Comparison of ENCODE assay signal across 30 cellular contexts in genomic region chrX:15948318-15948660, GRCh38.
DNase-seq lines count a peak whose midpoint lies in the region; ATAC-seq and TF ChIP-seq lines count a peak whose summit lies in the region.
"Had no signal": no experiment of that assay in that cellular context is flagged by ENCODE, and none has a peak within 500 bp of the region (broad histone marks: within the 10 kb centered on the region; RNA-seq: fewer than 3 reads in every experiment).

No MANE protein-coding gene starts in this region.

- H3K4me3 ChIP-seq in breast epithelium = no peak overlapping the region
- no peak overlapping the region for H3K4me3 ChIP-seq in iPS-20b (ENCODE audit: low read length)
- no peak overlapping the region for H3K4me3 ChIP-seq in dorsolateral prefrontal cortex
- H3K4me3 ChIP-seq: left ventricle myocardium inferior, mucosa of descending colon, tibial artery had no signal

- no TSS peak for BruUV-seq in MCF 10A (replicated peaks; lab: Mats Ljungman, UMichigan)

- H3K4me1 ChIP-seq in breast epithelium (no peaks in the 10 kb centered on the region), iPS-20b (ENCODE audit: insufficient read depth, low read length) (peaks cover 11% of the 10 kb centered on the region; the same call in 1 of the 2 replicates)
- H3K4me1 ChIP-seq: left ventricle myocardium inferior, parathyroid adenoma, tibial artery had no signal

- peaks cover 44% of the 10 kb centered on the region for H3K27me3 Mint-ChIP-seq in MCF 10A (ENCODE audit: insufficient read depth, unreplicated experiment)
- H3K27me3 Mint-ChIP-seq in WTC11 (ENCODE audit: low read depth) = no peaks in the 10 kb centered on the region
- H3K27me3 Mint-ChIP-seq in activated T-cell treated with anti-CD3 and anti-CD28 coated beads, Interleukin-2, amount 50 U/mL, for 72 hours (ENCODE audit: low read depth) = peaks cover 73% of the 10 kb centered on the region
- H3K27me3 Mint-ChIP-seq in activated T-helper 2 cell treated with anti-CD3 and anti-CD28 coated beads, Interferon-gamma antibody, Interleukin-2, Interleukin-4, amounts not matched to agents 10 μg/mL and 5 μg/mL and 100 μg/mL, durations not matched to agents 14 hours and 24 hours and 36 hours (ENCODE audit: low read depth) = peaks cover 2% of the 10 kb centered on the region
- H3K27me3 Mint-ChIP-seq in mesothelial cell of epicardium (ENCODE audit: low read depth) = no peaks in the 10 kb centered on the region
- H3K27me3 Mint-ChIP-seq: activated B cell treated with CpG ODN at 0.5 μM for 24 hours; activated T-helper 17 cell treated with anti-CD3 and anti-CD28 coated beads, Interleukin-2, amount 50 U/mL, for 72 hours had no signal

- H3K9ac ChIP-seq in iPS-20b (ENCODE audit: low read depth, low read length) = 0 out of 2 replicates have a peak overlapping the region, but pooled peaks have one; percentile 3
- H3K9ac ChIP-seq: parathyroid adenoma had no signal

- H3K4me1 Mint-ChIP-seq in MCF 10A (ENCODE audit: insufficient read depth, unreplicated experiment) = peaks cover 21% of the 10 kb centered on the region
- peaks cover 31% of the 10 kb centered on the region for H3K4me1 Mint-ChIP-seq in WTC11
- no peaks in the 10 kb centered on the region for H3K4me1 Mint-ChIP-seq in activated T-cell treated with anti-CD3 and anti-CD28 coated beads, Interleukin-2, amount 50 U/mL, for 72 hours (ENCODE audit: low read depth)
- H3K4me1 Mint-ChIP-seq in activated T-helper 2 cell treated with anti-CD3 and anti-CD28 coated beads, Interferon-gamma antibody, Interleukin-2, Interleukin-4, amounts not matched to agents 10 μg/mL and 5 μg/mL and 100 μg/mL, durations not matched to agents 14 hours and 24 hours and 36 hours (ENCODE audit: low read depth) = no peaks in the 10 kb centered on the region
- peaks cover 25% of the 10 kb centered on the region for H3K4me1 Mint-ChIP-seq in mesothelial cell of epicardium
- H3K4me1 Mint-ChIP-seq: activated naive CD8-positive, alpha-beta T cell treated with anti-CD3 and anti-CD28 coated beads, Interleukin-2, amount 10 ng/mL, durations not matched to agents 7 days and 5 days; activated T-helper 17 cell treated with anti-CD3 and anti-CD28 coated beads, Interleukin-2, amount 50 U/mL, for 72 hours had no signal

- no peak for TF ChIP-seq POLR2A in breast epithelium (IDR thresholded peaks at IDR 0.05)

- H3K9me3 Mint-ChIP-seq in MCF 10A (ENCODE audit: unreplicated experiment) = no peaks in the 10 kb centered on the region
- H3K9me3 Mint-ChIP-seq in WTC11 = peaks cover 10% of the 10 kb centered on the region
- H3K9me3 Mint-ChIP-seq in activated T-cell treated with anti-CD3 and anti-CD28 coated beads, Interleukin-2, amount 50 U/mL, for 72 hours = no peaks in the 10 kb centered on the region
- no peaks in the 10 kb centered on the region for H3K9me3 Mint-ChIP-seq in activated T-helper 2 cell treated with anti-CD3 and anti-CD28 coated beads, Interferon-gamma antibody, Interleukin-2, Interleukin-4, amounts not matched to agents 10 μg/mL and 5 μg/mL and 100 μg/mL, durations not matched to agents 14 hours and 24 hours and 36 hours
- no peaks in the 10 kb centered on the region for H3K9me3 Mint-ChIP-seq in mesothelial cell of epicardium
- H3K9me3 Mint-ChIP-seq: activated B cell treated with CpG ODN at 0.5 μM for 24 hours; activated naive CD8-positive, alpha-beta T cell treated with anti-CD3 and anti-CD28 coated beads, Interleukin-2, amount 10 ng/mL, durations not matched to agents 7 days and 5 days; activated T-helper 17 cell treated with anti-CD3 and anti-CD28 coated beads, Interleukin-2, amount 50 U/mL, for 72 hours; CD8-positive, alpha-beta T cell; nephron progenitor cell; stimulated activated naive CD8-positive, alpha-beta T cell treated with anti-CD3 and anti-CD28 coated beads, Interleukin-15, Interleukin-2, amounts not matched to agents 100 ng/mL and 50 ng/mL, for 24 hours had no signal

- DNase-seq in MCF 10A (ENCODE audit: unreplicated experiment) (peak; percentile 47), breast epithelium (ENCODE audit: low spot score in 2 of 2) (no peak), WTC11 (ENCODE audit: low spot score) (no peak), mesothelial cell of epicardium (ENCODE audit: low spot score in 2 of 2, unreplicated experiment in 2 of 2) (no peak), dorsolateral prefrontal cortex (no peak)
- DNase-seq in activated T-cell treated with anti-CD3 and anti-CD28 coated beads, Interleukin-2, amount 50 U/mL, for 72 hours = no peak
- no peak for DNase-seq in activated T-helper 2 cell treated with anti-CD3 and anti-CD28 coated beads, Interferon-gamma antibody, Interleukin-2, Interleukin-4, amounts not matched to agents 10 μg/mL and 5 μg/mL and 100 μg/mL, durations not matched to agents 14 hours and 24 hours and 36 hours (ENCODE audit: low spot score)
- DNase-seq: 8988T; activated B cell treated with CpG ODN at 0.5 μM for 24 hours; activated CD4-positive, alpha-beta T cell treated with anti-CD3 and anti-CD28 coated beads, Interleukin-2, amount 50 U/mL, for 4 hours; activated CD8-positive, alpha-beta memory T cell treated with anti-CD3 and anti-CD28 coated beads, Interleukin-2, amount 50 U/mL, for 4 hours; activated naive CD8-positive, alpha-beta T cell treated with anti-CD3 and anti-CD28 coated beads, Interleukin-2, amount 10 ng/mL, durations not matched to agents 7 days and 5 days; AML-193; CD8-positive, alpha-beta T cell; DMS153; effector CD4-positive, alpha-beta T cell; left ventricle myocardium inferior; mucosa of descending colon; NCI-H446; right cardiac atrium; SHP77; stimulated activated CD4-positive, alpha-beta T cell treated with anti-CD3 and anti-CD28 coated beads, Interleukin-15, amount 100 ng/mL, for 24 hours; tibial artery had no signal

- peak overlapping the region; percentile 25 for H3K27ac Mint-ChIP-seq in MCF 10A (ENCODE audit: low read depth, unreplicated experiment)
- H3K27ac Mint-ChIP-seq in WTC11 = peak overlapping the region; percentile 91; the same call in 1 of the 2 replicates
- no peak overlapping the region for H3K27ac Mint-ChIP-seq in activated T-cell treated with anti-CD3 and anti-CD28 coated beads, Interleukin-2, amount 50 U/mL, for 72 hours
- H3K27ac Mint-ChIP-seq in activated T-helper 2 cell treated with anti-CD3 and anti-CD28 coated beads, Interferon-gamma antibody, Interleukin-2, Interleukin-4, amounts not matched to agents 10 μg/mL and 5 μg/mL and 100 μg/mL, durations not matched to agents 14 hours and 24 hours and 36 hours = no peak overlapping the region
- no peak overlapping the region for H3K27ac Mint-ChIP-seq in mesothelial cell of epicardium
- H3K27ac Mint-ChIP-seq: activated B cell treated with CpG ODN at 0.5 μM for 24 hours; activated naive CD8-positive, alpha-beta T cell treated with anti-CD3 and anti-CD28 coated beads, Interleukin-2, amount 10 ng/mL, durations not matched to agents 7 days and 5 days; activated T-helper 17 cell treated with anti-CD3 and anti-CD28 coated beads, Interleukin-2, amount 50 U/mL, for 72 hours; CD8-positive, alpha-beta T cell; stimulated activated naive CD8-positive, alpha-beta T cell treated with anti-CD3 and anti-CD28 coated beads, Interleukin-15, Interleukin-2, amounts not matched to agents 100 ng/mL and 50 ng/mL, for 24 hours had no signal

- TF ChIP-seq CTCF in MCF 10A (IDR thresholded peaks at IDR 0.05; ENCODE audit: unreplicated experiment) (no peak), breast epithelium (IDR thresholded peaks at IDR 0.05) (no peak), WTC11 (IDR thresholded peaks at IDR 0.05) (no peak), mesothelial cell of epicardium (IDR thresholded peaks at IDR 0.05; ENCODE audit: unreplicated experiment) (no peak), dorsolateral prefrontal cortex (IDR thresholded peaks at IDR 0.05 in 54 of 56, conservative IDR thresholded peaks at IDR 0.05 in 2 of 56; ENCODE audit: low read depth in 1 of 56, partially characterized antibody in 56 of 56) (no peak)

- CTCF ChIA-PET in MCF 10A (lab: Yijun Ruan, JAX) (interaction anchor here (0.6 to 0.8 kb wide), 2 partner anchors 115 to 1672 kb away, joined by 3 read pairs; no protein-coding TSS in a partner anchor), WTC11 (lab: Charles Lee) (no interaction called here)

- H3K36me3 ChIP-seq in breast epithelium (no peaks in the 10 kb centered on the region), iPS-20b (ENCODE audit: insufficient read depth, low read depth, low read length) (no peaks in the 10 kb centered on the region)
- H3K36me3 ChIP-seq: left ventricle myocardium inferior, tibial artery had no signal

- intact Hi-C loops in MCF 10A (cut with micrococcal nuclease) = no loop called here
- intact Hi-C loops in breast epithelium (cut with DNase I; ENCODE audit: low total_unique reads) = no loop called here
- intact Hi-C loops in activated T-helper 2 cell treated with anti-CD3 and anti-CD28 coated beads, Interferon-gamma antibody, Interleukin-2, Interleukin-4, amounts not matched to agents 10 μg/mL and 5 μg/mL and 100 μg/mL, durations not matched to agents 14 hours and 24 hours and 36 hours (cut with micrococcal nuclease) = no loop called here
- intact Hi-C loops in dorsolateral prefrontal cortex (cut with DNase I) = no loop called here

- H3K27me3 ChIP-seq in breast epithelium (peaks cover 0 to 39% of the 10 kb centered on the region in 2 donors), iPS-20b (ENCODE audit: insufficient read depth, low read length) (no peaks in the 10 kb centered on the region), dorsolateral prefrontal cortex (peaks cover 0 to 82% (median 27%) of the 10 kb centered on the region in 45 donors)
- H3K27me3 ChIP-seq: tibial artery had no signal

- H3K4me3 Mint-ChIP-seq in MCF 10A (ENCODE audit: unreplicated experiment) (no peak overlapping the region), WTC11 (no peak overlapping the region), mesothelial cell of epicardium (no peak overlapping the region)
- no peak overlapping the region for H3K4me3 Mint-ChIP-seq in activated T-cell treated with anti-CD3 and anti-CD28 coated beads, Interleukin-2, amount 50 U/mL, for 72 hours
- H3K4me3 Mint-ChIP-seq in activated T-helper 2 cell treated with anti-CD3 and anti-CD28 coated beads, Interferon-gamma antibody, Interleukin-2, Interleukin-4, amounts not matched to agents 10 μg/mL and 5 μg/mL and 100 μg/mL, durations not matched to agents 14 hours and 24 hours and 36 hours (ENCODE audit: low read depth) = no peak overlapping the region
- H3K4me3 Mint-ChIP-seq: activated B cell treated with CpG ODN at 0.5 μM for 24 hours; activated naive CD8-positive, alpha-beta T cell treated with anti-CD3 and anti-CD28 coated beads, Interleukin-2, amount 10 ng/mL, durations not matched to agents 7 days and 5 days; activated T-helper 17 cell treated with anti-CD3 and anti-CD28 coated beads, Interleukin-2, amount 50 U/mL, for 72 hours; CD8-positive, alpha-beta T cell; nephron progenitor cell; stimulated activated naive CD8-positive, alpha-beta T cell treated with anti-CD3 and anti-CD28 coated beads, Interleukin-15, Interleukin-2, amounts not matched to agents 100 ng/mL and 50 ng/mL, for 24 hours had no signal

- no peak overlapping the region for H3K27ac ChIP-seq in breast epithelium
- H3K27ac ChIP-seq in iPS-20b (ENCODE audit: low read length) = peak overlapping the region; percentile 49
- no peak overlapping the region for H3K27ac ChIP-seq in dorsolateral prefrontal cortex
- H3K27ac ChIP-seq: left ventricle myocardium inferior, parathyroid adenoma, tibial artery had no signal

- POLR2A ChIA-PET in MCF 10A (lab: Yijun Ruan, JAX) = no interaction called here
- POLR2A ChIA-PET in WTC11 (lab: Charles Lee) = no interaction called here

- no peaks in the 10 kb centered on the region for H3K36me3 Mint-ChIP-seq in MCF 10A (ENCODE audit: insufficient read depth, unreplicated experiment)
- no peaks in the 10 kb centered on the region for H3K36me3 Mint-ChIP-seq in WTC11
- no peaks in the 10 kb centered on the region for H3K36me3 Mint-ChIP-seq in activated T-cell treated with anti-CD3 and anti-CD28 coated beads, Interleukin-2, amount 50 U/mL, for 72 hours (ENCODE audit: insufficient read depth in 2 of 2)
- no peaks in the 10 kb centered on the region for H3K36me3 Mint-ChIP-seq in activated T-helper 2 cell treated with anti-CD3 and anti-CD28 coated beads, Interferon-gamma antibody, Interleukin-2, Interleukin-4, amounts not matched to agents 10 μg/mL and 5 μg/mL and 100 μg/mL, durations not matched to agents 14 hours and 24 hours and 36 hours (ENCODE audit: low read depth)
- no peaks in the 10 kb centered on the region for H3K36me3 Mint-ChIP-seq in mesothelial cell of epicardium
- H3K36me3 Mint-ChIP-seq: activated naive CD8-positive, alpha-beta T cell treated with anti-CD3 and anti-CD28 coated beads, Interleukin-2, amount 10 ng/mL, durations not matched to agents 7 days and 5 days; CD8-positive, alpha-beta T cell had no signal

- H3K9me3 ChIP-seq in breast epithelium = no peaks in the 10 kb centered on the region
- H3K9me3 ChIP-seq in iPS-20b (ENCODE audit: insufficient read depth, low read depth, low read length) = no peaks in the 10 kb centered on the region
- H3K9me3 ChIP-seq: left ventricle myocardium inferior, mucosa of descending colon, tibial artery had no signal

- no peak for ATAC-seq in WTC11
- ATAC-seq in activated T-cell treated with anti-CD3 and anti-CD28 coated beads, Interleukin-2, amount 50 U/mL, for 72 hours (replicated peaks in 1 of 2) = no peak
- ATAC-seq: activated T-helper 17 cell treated with anti-CD3 and anti-CD28 coated beads, Interleukin-2, amount 50 U/mL, for 72 hours; CD8-positive, alpha-beta T cell; esophagus mucosa; HepG2; mucosa of descending colon had no signal

Comparison
In these comparisons a context has a peak if more than half of its experiments do, and no peak if none do; other contexts are left out.
1. H3K27ac Mint-ChIP-seq: peak in MCF 10A (single experiment) and WTC11 (single experiment); none in activated T-cell treated with anti-CD3 and anti-CD28 coated beads, Interleukin-2, amount 50 U/mL, for 72 hours (single experiment), activated T-helper 2 cell treated with anti-CD3 and anti-CD28 coated beads, Interferon-gamma antibody, Interleukin-2, Interleukin-4, amounts not matched to agents 10 μg/mL and 5 μg/mL and 100 μg/mL, durations not matched to agents 14 hours and 24 hours and 36 hours (single experiment) and mesothelial cell of epicardium (single experiment).